26 cellular contexts compared by ENCODE assay signal in genomic region chr6:124877468-124877867, GRCh38.
DNase-seq lines count a peak whose midpoint lies in the region; ATAC-seq, FAIRE-seq and TF ChIP-seq lines count a peak whose summit lies in the region.
"Had no signal": no experiment of that assay in that cellular context is flagged by ENCODE, and none has a peak within 500 bp of the region (broad histone marks: within the 10 kb centered on the region; RNA-seq: fewer than 3 reads in every experiment).

No MANE protein-coding gene starts in this region.

- H3K9me3 Mint-ChIP-seq in nephron progenitor cell: no peaks in the 10 kb centered on the region
- H3K9me3 Mint-ChIP-seq: CD4-positive, alpha-beta T cell; CD8-positive, alpha-beta T cell had no signal

- H3K4me2 ChIP-seq in HepG2 (ENCODE audit: low read depth, low read length): no peak overlapping the region
- H3K4me2 ChIP-seq: A549; BLaER1 treated with 17β-estradiol and CSF1 and Interleukin-3, amounts not matched to agents 10 nM and 100 nM had no signal

- intact Hi-C loops in HepG2 (cut with micrococcal nuclease; ENCODE audit: unreplicated experiment): no loop called here
- intact Hi-C loops in kidney (cut with DNase I): no loop called here

- whole genome bisulfite sequencing in liver: 28% methylated on average over 3 of the region's 3 CpGs
- WGBS in HepG2 (ENCODE audit: low lambda C conversion rate): 43% methylated on average over 3 of the region's 3 CpGs

- H3K36me3 Mint-ChIP-seq in nephron progenitor cell (ENCODE audit: low read depth): no peaks in the 10 kb centered on the region
- H3K36me3 Mint-ChIP-seq: CD8-positive, alpha-beta T cell had no signal

- CTCF ChIA-PET in HepG2 (lab: Yijun Ruan, JAX; ENCODE audit: low intra/inter-chr PET ratio, low total read pairs): no interaction called here

- ATAC-seq in HepG2 (no peak), left lobe of liver (peak; percentile 66)
- ATAC-seq: A549; CD8-positive, alpha-beta T cell; GM12878 had no signal

- no peaks in the 10 kb centered on the region for H3K9me3 ChIP-seq in liver (ENCODE audit: control insufficient read depth in 4 of 4, low read length in 3 of 4)
- no peaks in the 10 kb centered on the region for H3K9me3 ChIP-seq in HepG2 (ENCODE audit: low read length)
- H3K9me3 ChIP-seq in kidney (ENCODE audit: control insufficient read depth in 1 of 2, low read length in 2 of 2): no peaks in the 10 kb centered on the region
- H3K9me3 ChIP-seq: A549; BLaER1 treated with 17β-estradiol and CSF1 and Interleukin-3, amounts not matched to agents 10 nM and 100 nM; Caco-2 had no signal

- H2AFZ ChIP-seq in HepG2 (ENCODE audit: low read length): no peak overlapping the region

- H3K27ac ChIP-seq in liver (ENCODE audit: low read depth in 1 of 2, low read length in 2 of 2): peak overlapping the region in 1 of 2 donors; percentile 42
- no peak overlapping the region for H3K27ac ChIP-seq in HepG2 (ENCODE audit: extremely low read length, insufficient read depth, low read length)
- H3K27ac ChIP-seq in kidney (ENCODE audit: low read depth in 2 of 2, low read length in 2 of 2): no peak overlapping the region
- H3K27ac ChIP-seq: 22Rv1; A549; BLaER1 treated with 17β-estradiol and CSF1 and Interleukin-3, amounts not matched to agents 10 nM and 100 nM; C4-2B had no signal

- no peaks in the 10 kb centered on the region for H3K27me3 Mint-ChIP-seq in nephron progenitor cell (ENCODE audit: low read depth, poor library complexity)
- H3K27me3 Mint-ChIP-seq: B cell had no signal

- POLR2A ChIA-PET in HepG2 (lab: Yijun Ruan, JAX): no interaction called here

- H4K20me1 ChIP-seq in HepG2 (ENCODE audit: insufficient read depth, low read length): no peaks in the 10 kb centered on the region
- H4K20me1 ChIP-seq: BLaER1 treated with 17β-estradiol and CSF1 and Interleukin-3, amounts not matched to agents 10 nM and 100 nM had no signal

- H3K27me3 ChIP-seq in liver (ENCODE audit: control insufficient read depth in 4 of 4, insufficient read depth in 4 of 4, low read length in 3 of 4) (no peaks in the 10 kb centered on the region), HepG2 (ENCODE audit: control insufficient read depth in 1 of 2, insufficient read depth in 2 of 2, low read length in 2 of 2) (no peaks in the 10 kb centered on the region; a peak in 1 of 5 replicates)
- H3K27me3 ChIP-seq: BLaER1 treated with 17β-estradiol and CSF1 and Interleukin-3, amounts not matched to agents 10 nM and 100 nM had no signal

- no peak for TF ChIP-seq POLR2A in HepG2 (IDR thresholded peaks at IDR 0.05; ENCODE audit: insufficient read depth in 1 of 2, low read depth in 2 of 2, low read length in 2 of 2)

- H3K27ac Mint-ChIP-seq in nephron progenitor cell: peak overlapping the region; percentile 1
- H3K27ac Mint-ChIP-seq: B cell; CD4-positive, alpha-beta T cell; CD8-positive, alpha-beta T cell had no signal

- H3K4me1 ChIP-seq in liver (ENCODE audit: control insufficient read depth in 4 of 4, insufficient read depth in 4 of 4, low read length in 3 of 4) (peaks cover 0 to 5% (median 4%) of the 10 kb centered on the region in 4 donors), HepG2 (ENCODE audit: insufficient read depth, low read length) (no peaks in the 10 kb centered on the region), kidney (ENCODE audit: control insufficient read depth in 1 of 2, insufficient read depth in 1 of 2, low read depth in 1 of 2, low read length in 2 of 2) (peaks cover 0 to 2% of the 10 kb centered on the region in 2 donors)
- H3K4me1 ChIP-seq: Caco-2 had no signal

- in situ Hi-C loops in HepG2 (cut with HindIII; ENCODE audit: extremely low pct_ligation_motif_present, low pct_unique_long_range_greater_than_20kb): no loop called here

- TF ChIP-seq RAD21 in liver (IDR thresholded peaks at IDR 0.05) (no peak), HepG2 (CRISPR knock-in tag; IDR thresholded peaks at IDR 0.05) (no peak)

- DNase-seq in HepG2 (ENCODE audit: low spot score) (no peak), left lobe of liver (ENCODE audit: low spot score) (no peak), nephron progenitor cell (no peak), kidney (no peak), ecto neural progenitor cell (ENCODE audit: low spot score) (no peak)
- DNase-seq: AML-193; Caco-2; Calu3; CD4-positive, alpha-beta T cell; CD8-positive, alpha-beta T cell; DMS 273 treated with DMSO at 0.1 percent for 48 hours; DMS153; DMS53; DMS79; DND-41; EL; GDM1 had no signal

- H3K4me3 ChIP-seq in liver (ENCODE audit: low read depth in 1 of 3, low read length in 3 of 3) (peak overlapping the region in 2 of 3 donors; percentile 8 to 53), HepG2 (replicated peaks in 1 of 3; ENCODE audit: insufficient read depth in 1 of 3, low read depth in 2 of 3, low read length in 3 of 3) (no peak overlapping the region), kidney (ENCODE audit: low read length in 2 of 2) (no peak overlapping the region)
- H3K4me3 ChIP-seq: A549; BLaER1 treated with 17β-estradiol and CSF1 and Interleukin-3, amounts not matched to agents 10 nM and 100 nM; GM12878 had no signal

- TF ChIP-seq EP300 in HepG2 (IDR thresholded peaks at IDR 0.05; ENCODE audit: low read depth in 2 of 2, low read length in 2 of 2): no peak
- TF ChIP-seq EP300 in HepG2 (CRISPR knock-in tag; IDR thresholded peaks at IDR 0.05; ENCODE audit: borderline replicate concordance): no peak

- TF ChIP-seq CTCF in liver (IDR thresholded peaks at IDR 0.05; ENCODE audit: low read depth, low read length, missing input control): no peak
- TF ChIP-seq CTCF in HepG2 (CRISPR knock-in tag; IDR thresholded peaks at IDR 0.05): no peak
- no peak for TF ChIP-seq CTCF in nephron progenitor cell (IDR thresholded peaks at IDR 0.05)
- no peak for TF ChIP-seq CTCF in kidney (IDR thresholded peaks at IDR 0.05; ENCODE audit: borderline replicate concordance, extremely low read depth, insufficient read depth)

- BruUV-seq in HepG2 (replicated peaks; lab: Mats Ljungman, UMichigan): no TSS peak

- FAIRE-seq in HepG2 (lab: Jason Lieb, UNC) (no peak), kidney (lab: Jason Lieb, UNC) (no peak)
- FAIRE-seq: A549, GM12878, GM12892, GM18507 had no signal

- H3K79me2 ChIP-seq in HepG2 (ENCODE audit: insufficient read depth, low read length): no peaks in the 10 kb centered on the region

- H3K9ac ChIP-seq in liver (ENCODE audit: low read depth in 1 of 2, low read length in 2 of 2) (peak overlapping the region; percentile 48 to 95), HepG2 (ENCODE audit: insufficient read depth, low read depth, low read length) (no peak overlapping the region), kidney (ENCODE audit: low read length in 2 of 2) (no peak overlapping the region)
- H3K9ac ChIP-seq: BLaER1 treated with 17β-estradiol and CSF1 and Interleukin-3, amounts not matched to agents 10 nM and 100 nM had no signal

- H3K4me1 Mint-ChIP-seq in nephron progenitor cell: peaks cover 14% of the 10 kb centered on the region

- H3K36me3 ChIP-seq in liver (ENCODE audit: control insufficient read depth in 4 of 4, insufficient read depth in 3 of 4, low read depth in 1 of 4, low read length in 3 of 4) (no peaks in the 10 kb centered on the region), HepG2 (replicated peaks in 1 of 2; ENCODE audit: control insufficient read depth in 1 of 2, insufficient read depth in 2 of 2, low read length in 2 of 2) (no peaks in the 10 kb centered on the region), kidney (ENCODE audit: control insufficient read depth in 1 of 2, insufficient read depth in 2 of 2, low read length in 2 of 2) (no peaks in the 10 kb centered on the region)
- H3K36me3 ChIP-seq: BLaER1 treated with 17β-estradiol and CSF1 and Interleukin-3, amounts not matched to agents 10 nM and 100 nM had no signal

- H3K4me3 Mint-ChIP-seq in nephron progenitor cell: no peak overlapping the region
- H3K4me3 Mint-ChIP-seq: B cell; CD4-positive, alpha-beta T cell; CD8-positive, alpha-beta T cell had no signal

TF ChIP-seq in liver, 16 proteins besides CTCF, POLR2A, EP300 and RAD21 (continues in another document):
- TF ChIP-seq HNF4A (conservative IDR thresholded peaks at IDR 0.05) (peak; percentile 49 to 50), FOXA2 (IDR thresholded peaks at IDR 0.05) (peak; percentile 19), SP1 (IDR thresholded peaks at IDR 0.05) (peak; percentile 8), HNF4G (IDR thresholded peaks at IDR 0.05) (no peak), FOXA1 (IDR thresholded peaks at IDR 0.05) (no peak)

TF ChIP-seq in HepG2, 621 proteins besides CTCF, POLR2A, EP300 and RAD21 (continues in another document):
- TF ChIP-seq HNF1A (IDR thresholded peaks at IDR 0.05; ENCODE audit: low read depth) (no peak), HNF1A (CRISPR knock-in tag; IDR thresholded peaks at IDR 0.05; ENCODE audit: borderline replicate concordance) (no peak), ZNF562 (CRISPR knock-in tag; IDR thresholded peaks at IDR 0.05; ENCODE audit: borderline replicate concordance) (no peak), NR2F1 (CRISPR knock-in tag; IDR thresholded peaks at IDR 0.05) (no peak), PCBP2 (optimal IDR thresholded peaks at IDR 0.05; ENCODE audit: low read depth, low read length, poor library complexity, severe bottlenecking) (no peak), PPARG (CRISPR knock-in tag; conservative IDR thresholded peaks at IDR 0.05) (no peak)

Comparison
In these comparisons a context has a peak if more than half of its experiments do, and no peak if none do; other contexts are left out.
1. H3K4me3 ChIP-seq: peak in liver (2 of 3); none in HepG2 (0 of 3) and kidney (0 of 2).
2. H3K9ac ChIP-seq: peak in liver (2 of 2); none in HepG2 (single experiment) and kidney (0 of 2).